Comparison of ENCODE assay signal across 2 cellular contexts in genomic region chr13:34959489-34959888, GRCh38.
TF ChIP-seq lines count a peak whose summit lies in the region.

No MANE protein-coding gene starts in this region.

TF ChIP-seq in HepG2, 621 proteins besides CTCF, POLR2A, EP300 and RAD21:
- TF ChIP-seq HNRNPH1 (optimal IDR thresholded peaks at IDR 0.05; ENCODE audit: low read depth, low read length) (no peak), MAFK (conservative IDR thresholded peaks at IDR 0.05 in 1 of 2, IDR thresholded peaks at IDR 0.05 in 1 of 2; ENCODE audit: low read length in 2 of 2) (peak; percentile 86 to 93), ZSCAN12 (CRISPR knock-in tag; IDR thresholded peaks at IDR 0.05) (no peak), MAFF (IDR thresholded peaks at IDR 0.05; ENCODE audit: low read depth, low read length) (peak; percentile 89)

TF ChIP-seq in K562, 482 proteins besides CTCF, POLR2A, EP300 and RAD21:
- TF ChIP-seq ZBTB7A (IDR thresholded peaks at IDR 0.05; ENCODE audit: borderline replicate concordance, control insufficient read depth, low read depth, low read length), result no peak
- no peak for TF ChIP-seq MEF2A (IDR thresholded peaks at IDR 0.05; ENCODE audit: control insufficient read depth, low read depth, low read length)
- 0 out of 2 replicates have a peak, but pooled peaks have one; percentile 31 for TF ChIP-seq MAFG (tag; conservative IDR thresholded peaks at IDR 0.05)
- TF ChIP-seq ZNF316 (IDR thresholded peaks at IDR 0.05), result peak; percentile 39
- no peak for TF ChIP-seq RBM17 (IDR thresholded peaks at IDR 0.05; ENCODE audit: borderline replicate concordance, low read depth, low read length)
- TF ChIP-seq SMARCC2 (IDR thresholded peaks at IDR 0.05; ENCODE audit: low read depth), result no peak
- 0 out of 2 replicates have a peak, but pooled peaks have one; percentile 30 for TF ChIP-seq MAFK (IDR thresholded peaks at IDR 0.05; ENCODE audit: low read length)
- TF ChIP-seq ZNF280A (IDR thresholded peaks at IDR 0.05; ENCODE audit: low read depth, partially characterized antibody), result no peak
- no peak for TF ChIP-seq SLC30A9 (CRISPR knock-in tag; IDR thresholded peaks at IDR 0.05)
- no peak for TF ChIP-seq NR4A1 (CRISPR knock-in tag; IDR thresholded peaks at IDR 0.05)
- no peak for TF ChIP-seq NR4A1 (tag; IDR thresholded peaks at IDR 0.05)
- TF ChIP-seq MYC (IDR thresholded peaks at IDR 0.05; ENCODE audit: low read depth, low read length), result no peak
- TF ChIP-seq MYC (CRISPR knock-in tag; IDR thresholded peaks at IDR 0.05; ENCODE audit: borderline replicate concordance, low read depth), result no peak
- TF ChIP-seq PCBP2 (IDR thresholded peaks at IDR 0.05; ENCODE audit: low read depth, low read length, poor library complexity, severe bottlenecking), result no peak
- TF ChIP-seq STAG1 (CRISPR knock-in tag; IDR thresholded peaks at IDR 0.05; ENCODE audit: borderline replicate concordance), result no peak
- no peak for TF ChIP-seq EGR1 (conservative IDR thresholded peaks at IDR 0.05)
- TF ChIP-seq TBL1XR1 (IDR thresholded peaks at IDR 0.05; ENCODE audit: low read length in 2 of 2), result no peak
- no peak for TF ChIP-seq ASH1L (IDR thresholded peaks at IDR 0.05; ENCODE audit: borderline replicate concordance, low read depth, partially characterized antibody)
- no peak for TF ChIP-seq ZNF695 (CRISPR knock-in tag; IDR thresholded peaks at IDR 0.05)
- no peak for TF ChIP-seq KDM2B (CRISPR knock-in tag; IDR thresholded peaks at IDR 0.05)
- TF ChIP-seq ELF4 (CRISPR knock-in tag; IDR thresholded peaks at IDR 0.05), result no peak
- TF ChIP-seq ZNF644 (tag; IDR thresholded peaks at IDR 0.05; ENCODE audit: low read depth), result no peak
- TF ChIP-seq HBP1 (CRISPR knock-in tag; IDR thresholded peaks at IDR 0.05), result no peak
